In genomic region chr2:207055254-207055653, GRCh38 we compare ENCODE assay signal across 24 cellular contexts.
"Had no signal": no experiment of that assay in that cellular context is flagged by ENCODE, and none has a peak within 500 bp of the region (broad histone marks: within the 10 kb centered on the region; RNA-seq: fewer than 3 reads in every experiment).

No MANE protein-coding gene starts in this region.

- H3K27ac Mint-ChIP-seq: activated CD4-positive, alpha-beta T cell treated with anti-CD3 and anti-CD28 coated beads for 36 hours; activated naive CD8-positive, alpha-beta T cell treated with anti-CD3 and anti-CD28 coated beads, Interleukin-2, amount 10 ng/mL, durations not matched to agents 7 days and 5 days; activated T-helper 2 cell treated with anti-CD3 and anti-CD28 coated beads, Interferon-gamma antibody, Interleukin-2, Interleukin-4, amounts not matched to agents 10 μg/mL and 5 μg/mL and 100 μg/mL, durations not matched to agents 14 hours and 24 hours and 36 hours; naive thymus-derived CD4-positive, alpha-beta T cell; neural progenitor cell; progenitor cell of endocrine pancreas; stimulated activated naive CD8-positive, alpha-beta T cell treated with anti-CD3 and anti-CD28 coated beads, Interleukin-15, Interleukin-2, amounts not matched to agents 100 ng/mL and 50 ng/mL, for 24 hours; WTC11 had no signal

- H3K27ac ChIP-seq: colonic mucosa, esophagus muscularis mucosa, heart left ventricle, neural progenitor cell, skin epidermis, suprapubic skin, tibial nerve had no signal

- H3K27me3 Mint-ChIP-seq: activated CD4-positive, alpha-beta T cell treated with anti-CD3 and anti-CD28 coated beads for 36 hours had no signal

- DNase-seq: activated CD4-positive, alpha-beta T cell treated with anti-CD3 and anti-CD28 coated beads for 36 hours; activated CD4-positive, alpha-beta T cell treated with anti-CD3 and anti-CD28 coated beads, Interleukin-2, amount 50 U/mL, for 4 hours; activated CD8-positive, alpha-beta memory T cell treated with anti-CD3 and anti-CD28 coated beads, Interleukin-2, amount 50 U/mL, for 48 hours; activated naive CD4-positive, alpha-beta T cell; activated naive CD8-positive, alpha-beta T cell treated with anti-CD3 and anti-CD28 coated beads, Interleukin-2, amount 10 ng/mL, durations not matched to agents 7 days and 5 days; activated T-cell treated with anti-CD3 and anti-CD28 coated beads, Interleukin-2, amount 50 U/mL, for 4 hours; colonic mucosa; heart left ventricle; islet precursor cell; left cardiac atrium; mucosa of descending colon; naive thymus-derived CD4-positive, alpha-beta T cell; stimulated activated CD4-positive, alpha-beta T cell treated with anti-CD3 and anti-CD28 coated beads, Interleukin-1b, Interleukin-23, amount 100 ng/mL, for 48 hours; T-helper 1 cell; T-helper 9 cell had no signal

- H3K4me3 Mint-ChIP-seq: activated CD4-positive, alpha-beta T cell treated with anti-CD3 and anti-CD28 coated beads for 36 hours; activated naive CD8-positive, alpha-beta T cell treated with anti-CD3 and anti-CD28 coated beads, Interleukin-2, amount 10 ng/mL, durations not matched to agents 7 days and 5 days; activated T-cell treated with anti-CD3 and anti-CD28 coated beads, Interleukin-2, amount 50 U/mL, for 4 hours; naive thymus-derived CD4-positive, alpha-beta T cell; neural progenitor cell; stimulated activated naive CD8-positive, alpha-beta T cell treated with anti-CD3 and anti-CD28 coated beads, Interleukin-15, Interleukin-2, amounts not matched to agents 100 ng/mL and 50 ng/mL, for 24 hours; WTC11 had no signal

- H3K4me1 Mint-ChIP-seq: activated CD4-positive, alpha-beta T cell treated with anti-CD3 and anti-CD28 coated beads for 36 hours; activated naive CD8-positive, alpha-beta T cell treated with anti-CD3 and anti-CD28 coated beads, Interleukin-2, amount 10 ng/mL, durations not matched to agents 7 days and 5 days; neural progenitor cell had no signal

- H3K36me3 Mint-ChIP-seq: neural progenitor cell, WTC11 had no signal

- H3K9me3 Mint-ChIP-seq: activated T-helper 2 cell treated with anti-CD3 and anti-CD28 coated beads, Interferon-gamma antibody, Interleukin-2, Interleukin-4, amounts not matched to agents 10 μg/mL and 5 μg/mL and 100 μg/mL, durations not matched to agents 14 hours and 24 hours and 36 hours; neural progenitor cell; stimulated activated naive CD8-positive, alpha-beta T cell treated with anti-CD3 and anti-CD28 coated beads, Interleukin-15, Interleukin-2, amounts not matched to agents 100 ng/mL and 50 ng/mL, for 24 hours had no signal
